In genomic region chr10:624605-625334, GRCh38 we compare ENCODE assay signal across 8 cellular contexts.
A peak's percentile ranks its signal among the peaks of the same experiment; 100 is the strongest.
DNase-seq lines count a peak whose midpoint lies in the region; ATAC-seq and TF ChIP-seq lines count a peak whose summit lies in the region.

No MANE protein-coding gene starts in this region.

- in situ Hi-C loops in transverse colon (cut with MboI; ENCODE audit: low pct_ligation_motif_present in 1 of 4, low pct_unique_long_range_greater_than_20kb in 1 of 4, low sequenced_read_pairs in 3 of 4), result no loop called here

- POLR2A ChIA-PET in naive thymus-derived CD4-positive, alpha-beta T cell (lab: Charles Lee), result no interaction called here

- TF ChIP-seq EP300 in transverse colon (IDR thresholded peaks at IDR 0.05; ENCODE audit: low read depth), result peak; percentile 82

- no TSS peak for BruUV-seq in Calu3 (replicated peaks; lab: Mats Ljungman, UMichigan)

- peak overlapping the region; percentile 91 for H3K27ac ChIP-seq in endodermal cell (ENCODE audit: low read depth, low read length)
- H3K27ac ChIP-seq in transverse colon, result peak overlapping the region; percentile 80 to 83 (median 81)
- H3K27ac ChIP-seq in naive thymus-derived CD4-positive, alpha-beta T cell (ENCODE audit: low read depth, low read length), result no peak overlapping the region

- H3K9ac ChIP-seq in endodermal cell (ENCODE audit: extremely low read depth, low read length, poor library complexity, severe bottlenecking), result peak overlapping the region; percentile 43

- H3K27me3 Mint-ChIP-seq in Calu3 (ENCODE audit: unreplicated experiment), result no peaks in the 10 kb centered on the region
- H3K27me3 Mint-ChIP-seq in endodermal cell (ENCODE audit: insufficient read depth), result no peaks in the 10 kb centered on the region
- H3K27me3 Mint-ChIP-seq in memory B cell, result peaks cover 36% of the 10 kb centered on the region
- peaks cover 14 to 40% (median 31%) of the 10 kb centered on the region in 5 donors for H3K27me3 Mint-ChIP-seq in naive thymus-derived CD4-positive, alpha-beta T cell

- H3K36me3 Mint-ChIP-seq in Calu3 (ENCODE audit: insufficient read depth, unreplicated experiment) (no peaks in the 10 kb centered on the region), endodermal cell (ENCODE audit: low read depth) (peaks cover 4% of the 10 kb centered on the region), memory B cell (peaks cover 1% of the 10 kb centered on the region)
- no peaks in the 10 kb centered on the region for H3K36me3 Mint-ChIP-seq in naive thymus-derived CD4-positive, alpha-beta T cell

- peak; percentile 17 for DNase-seq in Calu3
- DNase-seq in NCI-H748 (lab: John Stamatoyannopoulos, UW; ENCODE audit: unreplicated experiment), result peak; percentile 88
- DNase-seq in endodermal cell, result peak; percentile 89
- no peak for DNase-seq in memory B cell (ENCODE audit: low spot score in 2 of 2)
- DNase-seq in transverse colon, result peak; percentile 36
- DNase-seq in activated gamma-delta T cell treated with Interleukin-2 at 50 U/mL for 16 hours, result no peak
- no peak for DNase-seq in naive thymus-derived CD4-positive, alpha-beta T cell

- intact Hi-C loops in Calu3 (cut with micrococcal nuclease; ENCODE audit: unreplicated experiment) (no loop called here), transverse colon (cut with DNase I; ENCODE audit: low total_unique reads) (no loop called here)
- intact Hi-C loops in naive thymus-derived CD4-positive, alpha-beta T cell (cut with micrococcal nuclease), result no loop called here

- ATAC-seq in memory B cell (ENCODE audit: low read depth), result no peak
- ATAC-seq in naive thymus-derived CD4-positive, alpha-beta T cell, result no peak
- ATAC-seq in GM18867 (IDR thresholded peaks at IDR 0.05; ENCODE audit: unreplicated experiment), result no peak

- H3K4me1 Mint-ChIP-seq in Calu3 (ENCODE audit: low read depth, unreplicated experiment) (no peaks in the 10 kb centered on the region), endodermal cell (peaks cover 17% of the 10 kb centered on the region), memory B cell (peaks cover 20% of the 10 kb centered on the region)
- peaks cover 0 to 14% (median 6%) of the 10 kb centered on the region in 7 donors for H3K4me1 Mint-ChIP-seq in naive thymus-derived CD4-positive, alpha-beta T cell

- H3K27ac Mint-ChIP-seq in Calu3 (ENCODE audit: unreplicated experiment), result no peak overlapping the region
- H3K27ac Mint-ChIP-seq in endodermal cell, result peak overlapping the region; percentile 91
- H3K27ac Mint-ChIP-seq in memory B cell, result no peak overlapping the region
- H3K27ac Mint-ChIP-seq in naive thymus-derived CD4-positive, alpha-beta T cell, result no peak overlapping the region

- no peaks in the 10 kb centered on the region for H3K9me3 Mint-ChIP-seq in Calu3 (ENCODE audit: low read depth, unreplicated experiment)
- H3K9me3 Mint-ChIP-seq in endodermal cell, result no peaks in the 10 kb centered on the region
- H3K9me3 Mint-ChIP-seq in memory B cell, result no peaks in the 10 kb centered on the region
- no peaks in the 10 kb centered on the region for H3K9me3 Mint-ChIP-seq in naive thymus-derived CD4-positive, alpha-beta T cell

- H3K4me3 Mint-ChIP-seq in Calu3 (ENCODE audit: low read depth, unreplicated experiment), result no peak overlapping the region
- H3K4me3 Mint-ChIP-seq in endodermal cell, result peak overlapping the region; percentile 8
- peak overlapping the region; percentile 14 for H3K4me3 Mint-ChIP-seq in memory B cell
- no peak overlapping the region for H3K4me3 Mint-ChIP-seq in naive thymus-derived CD4-positive, alpha-beta T cell

- no peak for TF ChIP-seq CTCF in Calu3 (IDR thresholded peaks at IDR 0.05; ENCODE audit: unreplicated experiment)
- no peak for TF ChIP-seq CTCF in endodermal cell (conservative IDR thresholded peaks at IDR 0.05)
- TF ChIP-seq CTCF in transverse colon (IDR thresholded peaks at IDR 0.05), result no peak

- H3K4me1 ChIP-seq in endodermal cell (ENCODE audit: control insufficient read depth, insufficient read depth, low read length) (peaks cover 14% of the 10 kb centered on the region), transverse colon (peaks cover 17 to 44% (median 34%) of the 10 kb centered on the region in 4 donors)
- no peaks in the 10 kb centered on the region for H3K4me1 ChIP-seq in naive thymus-derived CD4-positive, alpha-beta T cell (ENCODE audit: control insufficient read depth in 2 of 2, insufficient read depth in 2 of 2, low read length in 2 of 2)

- H3K27me3 ChIP-seq in endodermal cell (ENCODE audit: control insufficient read depth, insufficient read depth, low read length, poor library complexity, severe bottlenecking) (no peaks in the 10 kb centered on the region), transverse colon (no peaks in the 10 kb centered on the region)
- H3K27me3 ChIP-seq in naive thymus-derived CD4-positive, alpha-beta T cell (ENCODE audit: control insufficient read depth in 2 of 2, insufficient read depth in 2 of 2, low read length in 2 of 2), result no peaks in the 10 kb centered on the region

- H3K9me3 ChIP-seq in endodermal cell (ENCODE audit: control insufficient read depth, low read length), result no peaks in the 10 kb centered on the region
- H3K9me3 ChIP-seq in transverse colon, result no peaks in the 10 kb centered on the region
- H3K9me3 ChIP-seq in naive thymus-derived CD4-positive, alpha-beta T cell (ENCODE audit: control insufficient read depth in 2 of 3, low read length in 3 of 3), result no peaks in the 10 kb centered on the region

- H3K36me3 ChIP-seq in endodermal cell (ENCODE audit: control insufficient read depth, insufficient read depth, low read length) (peaks cover 3% of the 10 kb centered on the region), transverse colon (no peaks in the 10 kb centered on the region)
- no peaks in the 10 kb centered on the region for H3K36me3 ChIP-seq in naive thymus-derived CD4-positive, alpha-beta T cell (ENCODE audit: control insufficient read depth in 2 of 3, insufficient read depth in 3 of 3, low read length in 3 of 3)

- 26 to 36% methylated on average over 34 to 35 of the region's 35 CpGs for WGBS in endodermal cell (ENCODE audit: insufficient coverage in 1 of 2, insufficient read length in 1 of 2), 2 experiments
- WGBS in transverse colon (ENCODE audit: low coverage in 1 of 2), 2 donors, result 74 to 75% methylated on average over 3 to 30 of the region's 35 CpGs

- no peak overlapping the region for H3K4me3 ChIP-seq in endodermal cell (ENCODE audit: low read length)
- H3K4me3 ChIP-seq in transverse colon, result no peak overlapping the region
- no peak overlapping the region for H3K4me3 ChIP-seq in naive thymus-derived CD4-positive, alpha-beta T cell (ENCODE audit: low read length)

- no peak for TF ChIP-seq POLR2A in transverse colon (IDR thresholded peaks at IDR 0.05)

- CTCF ChIA-PET in Calu3 (lab: Charles Lee), result no interaction called here
- CTCF ChIA-PET in naive thymus-derived CD4-positive, alpha-beta T cell (lab: Charles Lee), result no interaction called here

Comparison
In these comparisons a context has a peak if more than half of its experiments do, and no peak if none do; other contexts are left out.
1. DNase-seq: peak in Calu3 (single experiment), NCI-H748 (single experiment), endodermal cell (single experiment) and transverse colon (single experiment); none in memory B cell (0 of 2), activated gamma-delta T cell treated with Interleukin-2 at 50 U/mL for 16 hours (single experiment) and naive thymus-derived CD4-positive, alpha-beta T cell (0 of 9).
2. H3K4me3 Mint-ChIP-seq: peak in endodermal cell (single experiment) and memory B cell (single experiment); none in Calu3 (single experiment) and naive thymus-derived CD4-positive, alpha-beta T cell (0 of 10).